In genomic region chr7:148883233-148884048, GRCh38 we compare ENCODE assay signal across 8 cellular contexts. TPM values are rescaled to one million over a fixed set of nuclear protein-coding genes. Genes with fewer than 3 reads are reported as not detected.
DNase-seq lines count a peak whose midpoint lies in the region; ATAC-seq, FAIRE-seq and TF ChIP-seq lines count a peak whose summit lies in the region.

No MANE protein-coding gene starts in this region.

- TF ChIP-seq CTCF in fibroblast of mammary gland (conservative IDR thresholded peaks at IDR 0.05; ENCODE audit: control insufficient read depth, insufficient read depth, low read depth, low read length) (no peak), natural killer cell (IDR thresholded peaks at IDR 0.05) (no peak), D721Med (IDR thresholded peaks at IDR 0.05; ENCODE audit: insufficient read depth, missing control alignments) (no peak)

- peaks cover under 1% of the 10 kb centered on the region for H3K36me3 Mint-ChIP-seq in activated T-cell treated with anti-CD3 and anti-CD28 coated beads, Interleukin-2, amount 50 U/mL, for 4 hours (ENCODE audit: insufficient read depth)
- no peaks in the 10 kb centered on the region for H3K36me3 Mint-ChIP-seq in natural killer cell

- peaks cover 17% of the 10 kb centered on the region for H3K4me1 Mint-ChIP-seq in activated T-cell treated with anti-CD3 and anti-CD28 coated beads, Interleukin-2, amount 50 U/mL, for 4 hours (ENCODE audit: low read depth)
- peaks cover 14 to 15% of the 10 kb centered on the region in 2 donors for H3K4me1 Mint-ChIP-seq in natural killer cell

- peak overlapping the region; percentile 96 to 97 for H3K27ac Mint-ChIP-seq in natural killer cell

- peak overlapping the region; percentile 81 for H3K4me3 ChIP-seq in fibroblast of mammary gland (ENCODE audit: control insufficient read depth, low read depth, low read length)

- intact Hi-C loops in natural killer cell (cut with micrococcal nuclease): loop anchor here (2.0 to 10.0 kb wide), 4 partner anchors 57 to 211 kb away; partner anchors contain the start of genes PDIA4 and ZNF786

- H3K4me3 Mint-ChIP-seq in activated T-cell treated with anti-CD3 and anti-CD28 coated beads, Interleukin-2, amount 50 U/mL, for 4 hours: peak overlapping the region; percentile 97
- peak overlapping the region; percentile 97 for H3K4me3 Mint-ChIP-seq in natural killer cell

- no peaks in the 10 kb centered on the region for H3K9me3 Mint-ChIP-seq in activated T-cell treated with anti-CD3 and anti-CD28 coated beads, Interleukin-2, amount 50 U/mL, for 4 hours
- H3K9me3 Mint-ChIP-seq in natural killer cell: no peaks in the 10 kb centered on the region

- DNase-seq in NCI-H345 treated with DMSO at 0.1 percent for 48 hours (lab: John Stamatoyannopoulos, UW; ENCODE audit: unreplicated experiment) (peak; percentile 28), fibroblast of mammary gland (ENCODE audit: low read depth) (no peak), natural killer cell (peak; percentile 72), D721Med (ENCODE audit: insufficient read length, low spot score) (no peak)
- DNase-seq in activated T-cell treated with anti-CD3 and anti-CD28 coated beads, Interleukin-2, amount 50 U/mL, for 4 hours: peak; percentile 45
- DNase-seq in stimulated activated naive CD4-positive, alpha-beta T cell treated with Interleukin-2 at 50 U/mL for 16 hours (lab: John Stamatoyannopoulos, UW): peak; percentile 43

- FAIRE-seq in D721Med (lab: Jason Lieb, UNC): no peak

- H3K27me3 Mint-ChIP-seq in activated T-cell treated with anti-CD3 and anti-CD28 coated beads, Interleukin-2, amount 50 U/mL, for 4 hours (ENCODE audit: low read depth): no peaks in the 10 kb centered on the region
- no peaks in the 10 kb centered on the region for H3K27me3 Mint-ChIP-seq in natural killer cell (ENCODE audit: low read depth in 2 of 2)

- peak; percentile 16 for ATAC-seq in GM18520 (IDR thresholded peaks at IDR 0.05; ENCODE audit: unreplicated experiment)
- ATAC-seq in HG02678 (IDR thresholded peaks at IDR 0.05; ENCODE audit: unreplicated experiment): peak; percentile 29
- ATAC-seq in activated T-cell treated with anti-CD3 and anti-CD28 coated beads, Interleukin-2, amount 50 U/mL, for 4 hours: peak; percentile 17 to 27
- peak; percentile 49 to 59 (median 56) for ATAC-seq in natural killer cell

RNA-seq across cellular contexts. Expression of gene EZH2, which starts 0.7 kb away (rescaled TPM):
- 100 to 1,000 TPM; 114 to 137 (median 123) TPM for total RNA-seq in activated T-cell treated with anti-CD3 and anti-CD28 coated beads, Interleukin-2, amount 50 U/mL, for 4 hours
- total RNA-seq in natural killer cell: 10 to 100 TPM; 33.4 to 42.7 (median 35.8) TPM

Comparison
In these comparisons a context has a peak if more than half of its experiments do, and no peak if none do; other contexts are left out.
1. DNase-seq: peak in NCI-H345 treated with DMSO at 0.1 percent for 48 hours (single experiment), activated T-cell treated with anti-CD3 and anti-CD28 coated beads, Interleukin-2, amount 50 U/mL, for 4 hours (single experiment), natural killer cell (single experiment) and stimulated activated naive CD4-positive, alpha-beta T cell treated with Interleukin-2 at 50 U/mL for 16 hours (single experiment); none in fibroblast of mammary gland (single experiment) and D721Med (single experiment).
2. Peak in every context shown above with its lines, with median percentiles within 50 percentile points of each other: ATAC-seq.